In the genomic region with DNA sequence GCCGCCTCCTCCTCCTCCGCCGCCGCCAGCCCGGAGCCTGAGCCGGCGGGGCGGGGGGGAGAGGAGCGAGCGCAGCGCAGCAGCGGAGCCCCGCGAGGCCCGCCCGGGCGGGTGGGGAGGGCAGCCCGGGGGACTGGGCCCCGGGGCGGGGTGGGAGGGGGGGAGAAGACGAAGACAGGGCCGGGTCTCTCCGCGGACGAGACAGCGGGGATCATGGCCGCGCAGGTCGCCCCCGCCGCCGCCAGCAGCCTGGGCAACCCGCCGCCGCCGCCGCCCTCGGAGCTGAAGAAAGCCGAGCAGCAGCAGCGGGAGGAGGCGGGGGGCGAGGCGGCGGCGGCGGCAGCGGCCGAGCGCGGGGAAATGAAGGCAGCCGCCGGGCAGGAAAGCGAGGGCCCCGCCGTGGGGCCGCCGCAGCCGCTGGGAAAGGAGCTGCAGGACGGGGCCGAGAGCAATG, we compare ENCODE assay signal across 8 cellular contexts. TPM values are rescaled to one million over a fixed set of nuclear protein-coding genes. Genes with fewer than 3 reads are reported as not detected.
DNase-seq lines count a peak whose midpoint lies in the region; ATAC-seq and TF ChIP-seq lines count a peak whose summit lies in the region.

No MANE protein-coding gene starts in this region.

- H3K4me3 ChIP-seq in CD4-positive, alpha-beta memory T cell (ENCODE audit: low read length in 2 of 2), result peak overlapping the region in 1 of 2 donors; percentile 96
- H3K4me3 ChIP-seq in tibial artery, result peak overlapping the region; percentile 94 to 96

- H3K27me3 ChIP-seq in CD4-positive, alpha-beta memory T cell (ENCODE audit: insufficient read depth, low read length), result no peaks in the 10 kb centered on the region
- H3K27me3 ChIP-seq in tibial artery, result peaks cover 0 to 3% of the 10 kb centered on the region in 2 donors

- no peaks in the 10 kb centered on the region for H3K36me3 ChIP-seq in CD4-positive, alpha-beta memory T cell (ENCODE audit: insufficient read depth, low read length)
- H3K36me3 ChIP-seq in tibial artery, result no peaks in the 10 kb centered on the region

- H3K9me3 Mint-ChIP-seq in CD4-positive, alpha-beta memory T cell, result peaks cover 0 to 2% (median 0%) of the 10 kb centered on the region in 8 donors
- no peaks in the 10 kb centered on the region for H3K9me3 Mint-ChIP-seq in IgD-negative memory B cell
- no peaks in the 10 kb centered on the region for H3K9me3 Mint-ChIP-seq in mesothelial cell of epicardium

- no peaks in the 10 kb centered on the region for H3K9me3 ChIP-seq in CD4-positive, alpha-beta memory T cell (ENCODE audit: control insufficient read depth in 1 of 2, low read length in 2 of 2)
- no peaks in the 10 kb centered on the region for H3K9me3 ChIP-seq in tibial artery

- CTCF ChIA-PET in CD4-positive, alpha-beta memory T cell (lab: Charles Lee; ENCODE audit: partially characterized antibody), result interaction anchor here (2.7 to 5.0 kb wide), 4 partner anchors 19 to 93 kb away, joined by 8 to 51 read pairs (median 26); partner anchors contain the start of gene PIGV

- H3K4me3 Mint-ChIP-seq in CD4-positive, alpha-beta memory T cell, result peak overlapping the region in 5 of 8 donors; percentile 77 to 87 (median 82)
- H3K4me3 Mint-ChIP-seq in IgD-negative memory B cell (peak overlapping the region; percentile 50 to 89 (median 69)), mesothelial cell of epicardium (peak overlapping the region; percentile 64)

- peaks cover 19 to 35% (median 25%) of the 10 kb centered on the region in 4 donors for H3K4me1 Mint-ChIP-seq in CD4-positive, alpha-beta memory T cell
- H3K4me1 Mint-ChIP-seq in IgD-negative memory B cell, result peaks cover 17 to 22% (median 21%) of the 10 kb centered on the region in 3 donors
- peaks cover 34% of the 10 kb centered on the region for H3K4me1 Mint-ChIP-seq in mesothelial cell of epicardium

- POLR2A ChIA-PET in CD4-positive, alpha-beta memory T cell (lab: Charles Lee; ENCODE audit: partially characterized antibody), result interaction anchor here (0.6 to 16.5 kb wide), 22 partner anchors 11 to 207 kb away, joined by 3 to 595 read pairs (median 6); partner anchors contain the start of genes GPN2 and PIGV

- H3K4me1 ChIP-seq in CD4-positive, alpha-beta memory T cell (ENCODE audit: insufficient read depth, low read length), result peaks cover 59% of the 10 kb centered on the region
- peaks cover 3 to 56% (median 48%) of the 10 kb centered on the region in 4 donors for H3K4me1 ChIP-seq in tibial artery

- TF ChIP-seq CTCF in mesothelial cell of epicardium (IDR thresholded peaks at IDR 0.05; ENCODE audit: unreplicated experiment) (no peak), tibial artery (IDR thresholded peaks at IDR 0.05) (no peak)

- H3K27ac ChIP-seq in CD4-positive, alpha-beta memory T cell (ENCODE audit: low read depth, low read length), result peak overlapping the region; percentile 76
- peak overlapping the region; percentile 90 for H3K27ac ChIP-seq in caudate nucleus (ENCODE audit: low read depth, low read length)
- H3K27ac ChIP-seq in tibial artery, result peak overlapping the region; percentile 96 to 97

- peak overlapping the region in 1 of 7 donors; percentile 47 for H3K27ac Mint-ChIP-seq in CD4-positive, alpha-beta memory T cell
- H3K27ac Mint-ChIP-seq in IgD-negative memory B cell (no peak overlapping the region), mesothelial cell of epicardium (no peak overlapping the region)

- ATAC-seq in HG03469 (IDR thresholded peaks at IDR 0.05; ENCODE audit: unreplicated experiment), result no peak

- intact Hi-C loops in CD4-positive, alpha-beta memory T cell (cut with micrococcal nuclease), result loop anchor here (10.0 kb wide), 1 partner anchor 191 kb away; no protein-coding TSS in a partner anchor
- intact Hi-C loops in tibial artery (cut with DNase I; ENCODE audit: low total_unique reads), result loop anchor here (2.0 kb wide), 1 partner anchor 93 kb away; no protein-coding TSS in a partner anchor

- DNase-seq in CD4-positive, alpha-beta memory T cell, result peak in 1 of 5 donors; percentile 56
- DNase-seq in caudate nucleus (lab: John Stamatoyannopoulos, UW) (peak in 6 of 61 donors; percentile 24 to 83 (median 47)), mesothelial cell of epicardium (ENCODE audit: low spot score in 2 of 2, unreplicated experiment in 2 of 2) (peak; percentile 30 to 53), tibial artery (no peak), HuH-7 (ENCODE audit: low spot score) (no peak), NCI-H1436 (lab: John Stamatoyannopoulos, UW) (no peak)

- peaks cover 0 to 7% of the 10 kb centered on the region in 2 donors for H3K36me3 Mint-ChIP-seq in CD4-positive, alpha-beta memory T cell
- H3K36me3 Mint-ChIP-seq in IgD-negative memory B cell (no peaks in the 10 kb centered on the region), mesothelial cell of epicardium (no peaks in the 10 kb centered on the region)

- no peaks in the 10 kb centered on the region for H3K27me3 Mint-ChIP-seq in CD4-positive, alpha-beta memory T cell
- H3K27me3 Mint-ChIP-seq in IgD-negative memory B cell (no peaks in the 10 kb centered on the region), mesothelial cell of epicardium (ENCODE audit: low read depth) (no peaks in the 10 kb centered on the region)

RNA-seq across cellular contexts. Expression of gene ARID1A, which starts 0.4 kb away (rescaled TPM):
- total RNA-seq in CD4-positive, alpha-beta memory T cell, result 100 to 1,000 TPM; 112 to 127 TPM
- polyA plus RNA-seq in CD4-positive, alpha-beta memory T cell, result 10 to 100 TPM in 1 of 2 donors, 1 to 10 TPM in 1; 4.2 to 30.4 TPM
- polyA plus RNA-seq in IgD-negative memory B cell, result 24.4 TPM
- 144 to 160 TPM (median 149 TPM) in 3 replicates for total RNA-seq in mesothelial cell of epicardium

Comparison
In these comparisons a context has a peak if more than half of its experiments do, and no peak if none do; other contexts are left out.
1. DNase-seq: peak in mesothelial cell of epicardium (2 of 2); none in tibial artery (0 of 2), HuH-7 (single experiment) and NCI-H1436 (single experiment).
2. Peak in every context shown above with its lines, with median percentiles within 50 percentile points of each other: H3K27ac ChIP-seq and H3K4me3 Mint-ChIP-seq.